Comparison of ENCODE assay signal across 8 cellular contexts in the genomic region with DNA sequence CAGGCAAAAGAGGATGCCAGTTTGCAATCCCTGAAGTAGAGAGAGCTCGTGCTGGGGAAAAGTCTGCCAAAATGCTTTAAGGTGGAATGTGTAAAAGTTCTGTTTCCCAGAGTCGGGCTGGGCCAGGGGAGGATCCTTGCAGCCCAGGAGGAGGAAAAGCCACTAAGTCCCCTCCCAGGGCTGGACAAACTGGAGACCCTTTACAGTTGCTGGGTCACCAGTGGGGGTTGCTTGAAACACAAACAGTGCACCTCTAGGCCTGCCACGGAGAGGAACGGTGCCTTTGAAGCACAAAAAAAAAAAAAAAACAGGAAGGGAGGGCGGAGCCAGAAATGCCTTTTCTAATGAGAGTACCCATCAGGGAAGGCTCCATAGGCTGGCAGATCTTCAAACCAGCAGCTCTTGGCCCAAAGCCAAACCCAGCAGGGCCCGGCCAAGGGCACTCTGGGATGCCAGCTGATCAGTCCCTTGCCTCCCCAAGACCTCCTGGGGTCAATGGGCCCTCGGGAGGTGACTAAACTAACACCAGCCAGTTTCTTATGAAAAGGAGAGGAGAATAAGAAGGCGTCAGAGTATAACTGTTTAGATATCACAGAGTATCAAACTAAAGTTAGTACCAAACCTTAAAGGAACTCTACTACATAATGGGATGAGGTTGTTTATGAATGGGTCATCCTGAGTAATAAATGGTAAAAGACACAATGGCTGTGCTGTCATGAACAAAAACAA. TPM values are rescaled to one million over a fixed set of nuclear protein-coding genes. Genes with fewer than 3 reads are reported as not detected.
DNase-seq lines count a peak whose midpoint lies in the region; ATAC-seq and TF ChIP-seq lines count a peak whose summit lies in the region.

No MANE protein-coding gene starts in this region.

- H3K27ac ChIP-seq in endodermal cell (ENCODE audit: low read depth, low read length) (peak overlapping the region; percentile 76), mesendoderm (ENCODE audit: low read depth, low read length) (peak overlapping the region; percentile 95), substantia nigra (ENCODE audit: low read depth, low read length, poor library complexity, severe bottlenecking) (peak overlapping the region; percentile 8)

- DNase-seq in C1 segment of cervical spinal cord (lab: John Stamatoyannopoulos, UW) (peak in 12 of 14 donors; percentile 34 to 86 (median 71)), NCI-H2196 (lab: John Stamatoyannopoulos, UW; ENCODE audit: unreplicated experiment) (peak; percentile 89), endodermal cell (peak; percentile 78), mesendoderm (peak; percentile 84), substantia nigra (lab: John Stamatoyannopoulos, UW) (peak in 46 of 49 donors; percentile 7 to 89 (median 64))

- H3K4me1 ChIP-seq in endodermal cell (ENCODE audit: control insufficient read depth, insufficient read depth, low read length) (peaks cover 9% of the 10 kb centered on the region), mesendoderm (ENCODE audit: control insufficient read depth, low read depth, low read length) (peaks cover 4% of the 10 kb centered on the region)

- H3K9ac ChIP-seq in endodermal cell (ENCODE audit: extremely low read depth, low read length, poor library complexity, severe bottlenecking) (peak overlapping the region; percentile 77), mesendoderm (ENCODE audit: low read length) (peak overlapping the region; percentile 48)

- peak overlapping the region; percentile 96 for H3K27ac Mint-ChIP-seq in endodermal cell

- peak overlapping the region; percentile 75 for H3K18ac ChIP-seq in mesendoderm (ENCODE audit: low read length)

- H2AK5ac ChIP-seq in mesendoderm (ENCODE audit: low read length) = no peak overlapping the region

- 4 to 28% methylated on average over 4 to 8 of the region's 8 CpGs for WGBS in endodermal cell (ENCODE audit: insufficient coverage in 1 of 2, insufficient read length in 1 of 2), 2 experiments
- WGBS in mesendoderm (ENCODE audit: extremely low coverage, insufficient coverage, low lambda C conversion rate) = no CpG with 5 or more reads among the region's 8 CpGs

- peak overlapping the region; percentile 54 for H3K4me3 Mint-ChIP-seq in endodermal cell

- H3K4me3 ChIP-seq in WI38 (ENCODE audit: low read depth, low read length) = peak overlapping the region; percentile 71
- peak overlapping the region; percentile 81 for H3K4me3 ChIP-seq in endodermal cell (ENCODE audit: low read length)
- no peak overlapping the region for H3K4me3 ChIP-seq in mesendoderm (ENCODE audit: low read length)

- H3K79me2 ChIP-seq in mesendoderm (ENCODE audit: control insufficient read depth, insufficient read depth, low read length) = no peaks in the 10 kb centered on the region

- peak overlapping the region; percentile 78 for H2BK120ac ChIP-seq in mesendoderm (ENCODE audit: low read depth, low read length)

- no peaks in the 10 kb centered on the region for H3K9me3 ChIP-seq in endodermal cell (ENCODE audit: control insufficient read depth, low read length)

- H3K79me1 ChIP-seq in mesendoderm (ENCODE audit: low read length) = no peaks in the 10 kb centered on the region

- no peak overlapping the region for H3K23ac ChIP-seq in mesendoderm (ENCODE audit: low read length)

- H3K27me3 Mint-ChIP-seq in endodermal cell (ENCODE audit: insufficient read depth) = peaks cover 5% of the 10 kb centered on the region

- no peak overlapping the region for H4K8ac ChIP-seq in mesendoderm (ENCODE audit: low read depth, low read length)

- peak overlapping the region; percentile 92 for H2BK5ac ChIP-seq in mesendoderm (ENCODE audit: low read length)

- no peaks in the 10 kb centered on the region for H3K36me3 Mint-ChIP-seq in endodermal cell (ENCODE audit: low read depth)

- TF ChIP-seq CTCF in WI38 (IDR thresholded peaks at IDR 0.05; ENCODE audit: low read depth, low read length) (no peak), endodermal cell (conservative IDR thresholded peaks at IDR 0.05) (no peak)

- ATAC-seq in GM21381 (IDR thresholded peaks at IDR 0.05; ENCODE audit: unreplicated experiment) (peak; percentile 36), GM18907 (IDR thresholded peaks at IDR 0.05; ENCODE audit: unreplicated experiment) (no peak)

- no peaks in the 10 kb centered on the region for H3K36me3 ChIP-seq in endodermal cell (ENCODE audit: control insufficient read depth, insufficient read depth, low read length)
- H3K36me3 ChIP-seq in mesendoderm (ENCODE audit: control insufficient read depth, insufficient read depth, low read length) = no peaks in the 10 kb centered on the region

- peak overlapping the region; percentile 78 for H3K4ac ChIP-seq in mesendoderm (ENCODE audit: low read depth, low read length)

- H3K4me2 ChIP-seq in mesendoderm (ENCODE audit: low read length) = no peak overlapping the region

- H3K4me1 Mint-ChIP-seq in endodermal cell = peaks cover 38% of the 10 kb centered on the region

- no peak overlapping the region for H4K5ac ChIP-seq in mesendoderm (ENCODE audit: low read length)

- H2BK15ac ChIP-seq in mesendoderm (replicated peaks; ENCODE audit: low read depth) = peak overlapping the region; percentile 8

- H3K9me3 Mint-ChIP-seq in endodermal cell = no peaks in the 10 kb centered on the region

- peak overlapping the region; percentile 82 for H3K56ac ChIP-seq in mesendoderm (ENCODE audit: low read length)

- H3K27me3 ChIP-seq in endodermal cell (ENCODE audit: control insufficient read depth, insufficient read depth, low read length, poor library complexity, severe bottlenecking) = no peaks in the 10 kb centered on the region
- H3K27me3 ChIP-seq in mesendoderm (ENCODE audit: insufficient read depth, low read length, poor library complexity) = no peaks in the 10 kb centered on the region

RNA-seq across cellular contexts. Expression of gene HLA-A, which starts 23.7 kb away (rescaled TPM):
- total RNA-seq in endodermal cell = 100 to 1,000 TPM; 212 to 282 TPM
- polyA plus RNA-seq in endodermal cell (2013, experiment 1 of 2) = 56.2 TPM
- polyA plus RNA-seq in endodermal cell (2013, experiment 2 of 2) = 50.5 TPM
- polyA plus RNA-seq in mesendoderm (2013, experiment 1 of 2) = 258 TPM
- polyA plus RNA-seq in mesendoderm (2013, experiment 2 of 2) = 262 TPM

Comparison
In these comparisons a context has a peak if more than half of its experiments do, and no peak if none do; other contexts are left out.
1. H3K27ac ChIP-seq: peak in every context shown above with its lines; median percentile 95 in mesendoderm; 76 in endodermal cell; 8 in substantia nigra.